In the genomic region with DNA sequence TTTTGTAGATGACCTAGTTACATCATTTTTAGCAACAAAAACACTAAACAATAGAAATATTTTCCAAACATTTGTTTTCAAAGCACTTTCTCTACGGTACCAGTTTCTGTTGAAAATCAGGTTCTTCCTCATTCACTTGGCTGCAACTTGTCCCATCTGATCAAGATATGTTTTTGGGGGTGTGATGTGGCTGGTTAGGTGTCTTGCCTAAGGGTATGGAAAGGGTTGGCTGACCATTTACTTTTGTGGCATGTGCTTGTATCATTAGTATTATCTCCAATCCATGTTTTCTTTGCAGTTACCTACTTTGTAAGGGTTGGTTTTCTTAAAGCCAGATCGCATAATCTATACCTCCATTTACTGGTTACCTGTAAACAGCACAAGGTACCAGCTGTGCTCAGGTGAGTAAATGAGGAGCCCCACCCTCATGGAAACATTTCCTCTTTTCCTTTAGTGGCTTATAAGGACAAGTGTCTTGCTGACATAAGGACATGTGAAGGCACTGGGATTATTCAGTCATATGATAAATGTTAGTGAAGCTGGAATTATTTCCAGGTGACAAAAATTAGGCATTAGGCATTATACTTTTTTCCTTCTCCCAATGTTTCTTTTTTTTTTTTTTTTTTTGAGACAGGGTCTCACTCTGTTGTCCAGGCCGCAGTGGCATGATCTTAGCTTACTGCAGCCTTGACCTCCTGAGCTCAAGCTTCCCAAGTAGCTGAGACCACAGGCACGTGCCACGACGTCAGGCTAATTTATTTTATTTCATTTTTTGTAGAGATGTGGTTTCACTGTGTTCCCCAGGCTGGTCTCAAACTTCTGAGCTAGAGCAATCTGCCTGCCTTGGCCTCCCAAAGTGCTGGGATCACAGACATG, we compare ENCODE assay signal across 1 cellular context.
TF ChIP-seq lines count a peak whose summit lies in the region.

No MANE protein-coding gene starts in this region.

TF ChIP-seq in K562, 482 proteins besides CTCF, POLR2A, EP300 and RAD21 (continued from another document):
- TF ChIP-seq, protein P1, sequence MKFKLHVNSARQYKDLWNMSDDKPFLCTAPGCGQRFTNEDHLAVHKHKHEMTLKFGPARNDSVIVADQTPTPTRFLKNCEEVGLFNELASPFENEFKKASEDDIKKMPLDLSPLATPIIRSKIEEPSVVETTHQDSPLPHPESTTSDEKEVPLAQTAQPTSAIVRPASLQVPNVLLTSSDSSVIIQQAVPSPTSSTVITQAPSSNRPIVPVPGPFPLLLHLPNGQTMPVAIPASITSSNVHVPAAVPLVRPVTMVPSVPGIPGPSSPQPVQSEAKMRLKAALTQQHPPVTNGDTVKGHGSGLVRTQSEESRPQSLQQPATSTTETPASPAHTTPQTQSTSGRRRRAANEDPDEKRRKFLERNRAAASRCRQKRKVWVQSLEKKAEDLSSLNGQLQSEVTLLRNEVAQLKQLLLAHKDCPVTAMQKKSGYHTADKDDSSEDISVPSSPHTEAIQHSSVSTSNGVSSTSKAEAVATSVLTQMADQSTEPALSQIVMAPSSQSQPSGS (CRISPR knock-in tag; IDR thresholded peaks at IDR 0.05) = no peak
- no peak for TF ChIP-seq HNRNPUL1 (IDR thresholded peaks at IDR 0.05; ENCODE audit: low read length)
TF ChIP-seq in K562: peak in this region for 0.
